In the genomic region with DNA sequence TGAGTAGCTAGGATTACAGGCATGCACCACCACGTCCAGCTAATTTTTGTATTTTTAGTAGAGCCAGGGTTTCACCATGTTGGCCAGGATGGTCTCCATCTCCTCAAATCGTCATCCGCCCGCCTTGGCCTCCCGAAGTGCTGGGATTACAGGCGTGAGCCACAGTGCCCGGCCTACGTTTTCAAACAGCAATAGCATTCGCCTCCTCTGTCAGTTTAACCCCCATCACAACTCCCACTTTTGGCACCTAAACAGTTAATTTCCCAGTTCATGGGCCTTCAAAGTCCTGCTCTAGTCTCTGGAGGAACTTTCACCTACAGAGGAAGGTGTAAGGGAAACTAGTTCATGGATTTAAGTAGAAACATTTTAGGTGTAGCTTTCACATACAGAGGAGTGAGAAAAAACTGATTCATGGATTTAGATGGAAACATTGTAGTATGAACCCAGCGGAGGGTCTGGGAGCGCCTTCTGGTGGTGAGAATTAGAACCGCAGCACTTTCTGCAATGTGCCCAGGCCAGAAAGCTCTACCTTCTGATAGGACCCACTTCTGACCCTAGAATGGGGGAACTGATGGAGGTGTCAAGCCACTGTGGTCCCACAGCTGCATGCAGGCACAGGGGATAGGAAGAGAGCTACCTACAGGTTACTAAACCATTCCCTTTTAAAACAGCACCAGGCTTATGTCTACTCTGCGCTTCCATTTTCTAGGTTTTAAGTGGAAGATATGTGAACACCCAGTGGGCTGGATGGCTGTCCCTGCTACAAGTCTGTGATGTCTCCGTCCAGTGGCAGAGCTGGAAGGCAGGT, we compare ENCODE assay signal across 8 cellular contexts. TPM values are rescaled to one million over a fixed set of nuclear protein-coding genes. Genes with fewer than 3 reads are reported as not detected.
DNase-seq lines count a peak whose midpoint lies in the region; ATAC-seq and TF ChIP-seq lines count a peak whose summit lies in the region.

No MANE protein-coding gene starts in this region.

- H3F3A ChIP-seq in neural progenitor cell (ENCODE audit: low read depth) = no peaks in the 10 kb centered on the region

- peaks cover 11% of the 10 kb centered on the region for H3K4me1 Mint-ChIP-seq in activated T-cell treated with anti-CD3 and anti-CD28 coated beads, Interleukin-2, amount 50 U/mL, for 4 hours (ENCODE audit: low read depth)
- peaks cover 72% of the 10 kb centered on the region for H3K4me1 Mint-ChIP-seq in neural progenitor cell

- no peak overlapping the region for H3K4me3 Mint-ChIP-seq in activated T-cell treated with anti-CD3 and anti-CD28 coated beads, Interleukin-2, amount 50 U/mL, for 4 hours
- peak overlapping the region; percentile 18 for H3K4me3 Mint-ChIP-seq in neural progenitor cell

- H4K20me1 ChIP-seq in neural progenitor cell (ENCODE audit: low read depth) = no peaks in the 10 kb centered on the region

- TF ChIP-seq CTCF in Panc1 (IDR thresholded peaks at IDR 0.05) (peak; percentile 92), fibroblast of mammary gland (conservative IDR thresholded peaks at IDR 0.05; ENCODE audit: control insufficient read depth, insufficient read depth, low read depth, low read length) (peak; percentile 98), neural progenitor cell (IDR thresholded peaks at IDR 0.05) (peak; percentile 96)

- H3K9ac ChIP-seq in neural progenitor cell = no peak overlapping the region

- no peak overlapping the region for H2AFZ ChIP-seq in neural progenitor cell (replicated peaks)

- peaks cover 22% of the 10 kb centered on the region for H3K4me1 ChIP-seq in Panc1 (ENCODE audit: control insufficient read depth, insufficient read depth, low read length)
- peaks cover 26% of the 10 kb centered on the region for H3K4me1 ChIP-seq in neural progenitor cell

- H3K9me3 ChIP-seq in Panc1 (ENCODE audit: control insufficient read depth, insufficient read depth, low read depth, low read length) (no peaks in the 10 kb centered on the region), neural progenitor cell (ENCODE audit: low read depth) (no peaks in the 10 kb centered on the region)

- H3K9me3 Mint-ChIP-seq in activated T-cell treated with anti-CD3 and anti-CD28 coated beads, Interleukin-2, amount 50 U/mL, for 4 hours = no peaks in the 10 kb centered on the region
- H3K9me3 Mint-ChIP-seq in neural progenitor cell = no peaks in the 10 kb centered on the region

- POLR2A ChIA-PET in Panc1 (lab: Charles Lee) = no interaction called here

- peak; percentile 72 for ATAC-seq in Panc1
- ATAC-seq in activated T-cell treated with anti-CD3 and anti-CD28 coated beads, Interleukin-2, amount 50 U/mL, for 4 hours = peak; percentile 68 to 69
- no peak for ATAC-seq in HG02938 (IDR thresholded peaks at IDR 0.05; ENCODE audit: unreplicated experiment)

- H3K27ac ChIP-seq in Panc1 (ENCODE audit: low read length) (no peak overlapping the region), neural progenitor cell (no peak overlapping the region), substantia nigra (ENCODE audit: low read depth, low read length, poor library complexity, severe bottlenecking) (no peak overlapping the region)

- H3K4me2 ChIP-seq in neural progenitor cell = no peak overlapping the region

- H3K36me3 ChIP-seq in Panc1 (ENCODE audit: control insufficient read depth, insufficient read depth, low read length) (no peaks in the 10 kb centered on the region), neural progenitor cell (no peaks in the 10 kb centered on the region)

- H3K27me3 ChIP-seq in Panc1 (ENCODE audit: control insufficient read depth, insufficient read depth, low read length) (no peaks in the 10 kb centered on the region), neural progenitor cell (no peaks in the 10 kb centered on the region)

- no peaks in the 10 kb centered on the region for H3K79me2 ChIP-seq in neural progenitor cell (ENCODE audit: low read depth)

- H3K36me3 Mint-ChIP-seq in activated T-cell treated with anti-CD3 and anti-CD28 coated beads, Interleukin-2, amount 50 U/mL, for 4 hours (ENCODE audit: insufficient read depth) = no peaks in the 10 kb centered on the region
- no peaks in the 10 kb centered on the region for H3K36me3 Mint-ChIP-seq in neural progenitor cell

- intact Hi-C loops in Panc1 (cut with micrococcal nuclease; ENCODE audit: unreplicated experiment) = loop anchor here (1.0 kb wide), 1 partner anchor 96 kb away; no protein-coding TSS in a partner anchor

- H3K27ac Mint-ChIP-seq in neural progenitor cell = peak overlapping the region; percentile 59

- no peak overlapping the region for H3K4me3 ChIP-seq in Panc1 (ENCODE audit: low read depth in 2 of 2, low read length in 2 of 2)
- no peak overlapping the region for H3K4me3 ChIP-seq in fibroblast of mammary gland (ENCODE audit: control insufficient read depth, low read depth, low read length)
- no peak overlapping the region for H3K4me3 ChIP-seq in neural progenitor cell

- CTCF ChIA-PET in Panc1 (lab: Charles Lee) = interaction anchor here (0.6 to 1.9 kb wide), 4 partner anchors 13 to 135 kb away, joined by 3 to 17 read pairs (median 4); no protein-coding TSS in a partner anchor

- no TSS peak for BruUV-seq in Panc1 (replicated peaks; lab: Mats Ljungman, UMichigan)

- in situ Hi-C loops in Panc1 (cut with HindIII; ENCODE audit: low pct_unique_long_range_greater_than_20kb, low sequenced_read_pairs) = no loop called here

- peak; percentile 17 for DNase-seq in CMK (ENCODE audit: low read depth)
- peak; percentile 88 for DNase-seq in HT-29 (ENCODE audit: low spot score)
- DNase-seq in Panc1 (ENCODE audit: low read depth, low spot score) = peak; percentile 51
- DNase-seq in activated T-cell treated with anti-CD3 and anti-CD28 coated beads, Interleukin-2, amount 50 U/mL, for 4 hours = peak; percentile 71
- DNase-seq in fibroblast of mammary gland (ENCODE audit: low read depth) = peak; percentile 63
- peak; percentile 70 for DNase-seq in neural progenitor cell (ENCODE audit: low spot score)
- peak in 37 of 49 donors; percentile 2 to 72 (median 34) for DNase-seq in substantia nigra (lab: John Stamatoyannopoulos, UW)

- H3K27me3 Mint-ChIP-seq in activated T-cell treated with anti-CD3 and anti-CD28 coated beads, Interleukin-2, amount 50 U/mL, for 4 hours (ENCODE audit: low read depth) = no peaks in the 10 kb centered on the region
- peaks cover 5% of the 10 kb centered on the region for H3K27me3 Mint-ChIP-seq in neural progenitor cell (ENCODE audit: insufficient read depth, low read depth)

RNA-seq across cellular contexts. Expression of gene MEOX1, which starts 12.0 kb away (rescaled TPM):
- not detected in 2 replicates for total RNA-seq in HT-29 (2014; rRNA removed; shearing (Covaris generic))
- 0.21 TPM for total RNA-seq in Panc1 (2021; ENCODE audit: unreplicated experiment)
- 0.24 TPM for polyA plus RNA-seq in Panc1 (2012; ENCODE audit: insufficient read length)
- under 1 TPM; 0.21 to 0.35 (median 0.24) TPM for total RNA-seq in activated T-cell treated with anti-CD3 and anti-CD28 coated beads, Interleukin-2, amount 50 U/mL, for 4 hours
- total RNA-seq in neural progenitor cell (ENCODE audit: low replicate concordance) = 0.59 TPM in 1 of 2 replicates, not detected in the other

Comparison
In these comparisons a context has a peak if more than half of its experiments do, and no peak if none do; other contexts are left out.
1. DNase-seq: peak in every context shown above with its lines; median percentile 88 in HT-29; 71 in activated T-cell treated with anti-CD3 and anti-CD28 coated beads, Interleukin-2, amount 50 U/mL, for 4 hours; 70 in neural progenitor cell; 63 in fibroblast of mammary gland; 51 in Panc1; 34 in substantia nigra; 17 in CMK.